In the genomic region with DNA sequence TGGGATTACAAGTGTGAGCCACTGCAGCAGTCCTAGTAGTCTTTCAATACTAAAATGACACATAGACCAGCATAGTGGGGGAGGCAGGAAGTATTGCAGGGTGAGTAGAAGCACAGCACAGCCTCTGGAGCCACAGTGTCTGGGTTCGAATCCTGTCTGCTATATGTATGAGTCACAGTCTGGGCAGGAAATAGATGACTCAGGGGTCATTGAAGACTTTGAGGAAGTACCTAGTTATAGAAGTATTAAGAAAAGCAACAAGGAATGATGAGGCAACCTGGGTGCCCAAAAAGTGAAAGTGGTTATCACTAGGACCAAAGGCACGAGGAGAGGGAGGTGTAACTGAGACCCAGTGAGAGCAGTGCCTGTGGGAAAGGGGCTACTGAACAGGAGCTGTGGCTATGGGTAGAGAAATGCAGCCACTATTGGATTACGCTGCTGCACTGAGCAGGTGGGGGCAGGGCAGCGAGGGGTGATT, we compare ENCODE assay signal across 9 cellular contexts.
DNase-seq lines count a peak whose midpoint lies in the region; ATAC-seq and TF ChIP-seq lines count a peak whose summit lies in the region.
"Had no signal": no experiment of that assay in that cellular context is flagged by ENCODE, and none has a peak within 500 bp of the region (broad histone marks: within the 10 kb centered on the region; RNA-seq: fewer than 3 reads in every experiment).

No MANE protein-coding gene starts in this region.

- peak; percentile 64 for ATAC-seq in GM18867 (IDR thresholded peaks at IDR 0.05; ENCODE audit: unreplicated experiment)
- ATAC-seq in WTC11 = peak; percentile 78
- peak; percentile 46 to 70 (median 49) for ATAC-seq in natural killer cell
- ATAC-seq in GM19324 (IDR thresholded peaks at IDR 0.05; ENCODE audit: low FRiP score, unreplicated experiment) = no peak
- ATAC-seq: gastroesophageal sphincter had no signal

- no peak overlapping the region; the same call in 1 of the 2 replicates for H3K27ac Mint-ChIP-seq in WTC11
- H3K27ac Mint-ChIP-seq in natural killer cell = peak overlapping the region in 1 of 2 donors; percentile 22

- POLR2A ChIA-PET in WTC11 (lab: Charles Lee) = no interaction called here

- in situ Hi-C loops in KBM-7 (cut with MboI; ENCODE audit: low pct_unique_long_range_greater_than_20kb, low sequenced_read_pairs) = no loop called here

- H3K4me3 Mint-ChIP-seq in WTC11 = no peak overlapping the region
- no peak overlapping the region for H3K4me3 Mint-ChIP-seq in natural killer cell

- intact Hi-C loops in natural killer cell (cut with micrococcal nuclease) = no loop called here

- CTCF ChIA-PET in WTC11 (lab: Charles Lee) = no interaction called here

- no peaks in the 10 kb centered on the region for H3K27me3 Mint-ChIP-seq in WTC11 (ENCODE audit: low read depth)
- H3K27me3 Mint-ChIP-seq in natural killer cell (ENCODE audit: low read depth in 2 of 2) = peaks cover 0 to 6% of the 10 kb centered on the region in 2 donors

- H3K36me3 Mint-ChIP-seq in WTC11 (no peaks in the 10 kb centered on the region), natural killer cell (no peaks in the 10 kb centered on the region)

- peak; percentile 90 for DNase-seq in KBM-7
- DNase-seq in WTC11 (ENCODE audit: low spot score) = no peak
- no peak for DNase-seq in natural killer cell
- no peak for DNase-seq in iPS-NIHi11 (ENCODE audit: low spot score)
- DNase-seq in C1 segment of cervical spinal cord (lab: John Stamatoyannopoulos, UW) = no peak
- DNase-seq: right lobe of liver had no signal

- H3K4me1 Mint-ChIP-seq in WTC11 (peaks cover 17% of the 10 kb centered on the region), natural killer cell (peaks cover 6 to 7% of the 10 kb centered on the region in 2 donors)

- TF ChIP-seq CTCF in WTC11 (IDR thresholded peaks at IDR 0.05) = no peak
- TF ChIP-seq CTCF in natural killer cell (IDR thresholded peaks at IDR 0.05) = no peak

- peaks cover 5% of the 10 kb centered on the region; the same call in 1 of the 2 replicates for H3K9me3 Mint-ChIP-seq in WTC11
- H3K9me3 Mint-ChIP-seq in natural killer cell = no peaks in the 10 kb centered on the region

TF ChIP-seq in WTC11, 78 proteins besides CTCF, POLR2A, EP300 and RAD21:
- TF ChIP-seq ZNF263 (CRISPR knock-in tag; IDR thresholded peaks at IDR 0.05; ENCODE audit: low read depth) (no peak), RORB (CRISPR knock-in tag; IDR thresholded peaks at IDR 0.05) (no peak), IRF2 (CRISPR knock-in tag; IDR thresholded peaks at IDR 0.05; ENCODE audit: borderline replicate concordance, low read depth) (no peak), HMGA2 (CRISPR knock-in tag; IDR thresholded peaks at IDR 0.05) (no peak), ZBTB43 (CRISPR knock-in tag; IDR thresholded peaks at IDR 0.05) (no peak), ZNF281 (CRISPR knock-in tag; IDR thresholded peaks at IDR 0.05) (no peak), ATF6 (CRISPR knock-in tag; IDR thresholded peaks at IDR 0.05) (no peak), NFE2L1 (CRISPR knock-in tag; IDR thresholded peaks at IDR 0.05) (no peak), AR (CRISPR knock-in tag; IDR thresholded peaks at IDR 0.05) (no peak)
